Comparison of ENCODE assay signal across 1 cellular context in genomic region chr2:11617984-11618707, GRCh38.
TF ChIP-seq lines count a peak whose summit lies in the region.

No MANE protein-coding gene starts in this region.

TF ChIP-seq in HepG2, 621 proteins besides CTCF, POLR2A, EP300 and RAD21 (continued from another document):
- TF ChIP-seq MXI1 (IDR thresholded peaks at IDR 0.05; ENCODE audit: borderline replicate concordance, low read depth, low read length) (no peak), ZNF263 (CRISPR knock-in tag; IDR thresholded peaks at IDR 0.05) (peak; percentile 38; the same call in 1 of the 2 replicates)
